Comparison of ENCODE assay signal across 1 cellular context in the genomic region with DNA sequence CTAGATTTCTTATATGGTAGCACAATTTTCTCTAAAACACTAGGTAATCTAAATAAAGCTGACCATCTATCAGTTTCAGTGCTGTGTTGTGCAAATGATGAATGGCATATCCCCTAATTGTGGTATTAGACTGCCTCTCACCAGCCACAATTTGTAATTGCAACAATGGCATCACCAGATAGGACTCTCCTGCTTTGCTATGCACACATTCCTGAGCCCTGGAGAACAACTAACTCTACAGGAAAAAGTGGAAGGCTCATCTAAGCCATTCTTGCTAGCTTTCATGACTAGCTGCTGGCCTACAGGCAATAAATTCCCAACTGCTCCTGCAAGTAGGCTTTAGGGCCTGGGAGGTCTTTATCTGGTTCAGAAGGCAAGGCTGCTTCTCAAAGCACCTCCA.
TF ChIP-seq lines count a peak whose summit lies in the region.

No MANE protein-coding gene starts in this region.

TF ChIP-seq in GM12878, 131 proteins besides CTCF, POLR2A, EP300 and RAD21 (continued from another document):
- no peak for TF ChIP-seq NFXL1 (IDR thresholded peaks at IDR 0.05; ENCODE audit: borderline replicate concordance)
- no peak for TF ChIP-seq POLR2AphosphoS2 (IDR thresholded peaks at IDR 0.05; ENCODE audit: low read depth, low read length)
- TF ChIP-seq BMI1 (IDR thresholded peaks at IDR 0.05; ENCODE audit: borderline replicate concordance) = no peak
- TF ChIP-seq CBX5 (IDR thresholded peaks at IDR 0.05; ENCODE audit: low read depth) = no peak
- TF ChIP-seq LARP7 (IDR thresholded peaks at IDR 0.05) = no peak
- TF ChIP-seq, protein P1, sequence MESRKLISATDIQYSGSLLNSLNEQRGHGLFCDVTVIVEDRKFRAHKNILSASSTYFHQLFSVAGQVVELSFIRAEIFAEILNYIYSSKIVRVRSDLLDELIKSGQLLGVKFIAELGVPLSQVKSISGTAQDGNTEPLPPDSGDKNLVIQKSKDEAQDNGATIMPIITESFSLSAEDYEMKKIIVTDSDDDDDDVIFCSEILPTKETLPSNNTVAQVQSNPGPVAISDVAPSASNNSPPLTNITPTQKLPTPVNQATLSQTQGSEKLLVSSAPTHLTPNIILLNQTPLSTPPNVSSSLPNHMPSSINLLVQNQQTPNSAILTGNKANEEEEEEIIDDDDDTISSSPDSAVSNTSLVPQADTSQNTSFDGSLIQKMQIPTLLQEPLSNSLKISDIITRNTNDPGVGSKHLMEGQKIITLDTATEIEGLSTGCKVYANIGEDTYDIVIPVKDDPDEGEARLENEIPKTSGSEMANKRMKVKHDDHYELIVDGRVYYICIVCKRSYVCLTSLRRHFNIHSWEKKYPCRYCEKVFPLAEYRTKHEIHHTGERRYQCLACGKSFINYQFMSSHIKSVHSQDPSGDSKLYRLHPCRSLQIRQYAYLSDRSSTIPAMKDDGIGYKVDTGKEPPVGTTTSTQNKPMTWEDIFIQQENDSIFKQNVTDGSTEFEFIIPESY (IDR thresholded peaks at IDR 0.05) = no peak
- TF ChIP-seq GATAD2B (conservative IDR thresholded peaks at IDR 0.05; ENCODE audit: low read depth) = no peak
- TF ChIP-seq, protein P2, sequence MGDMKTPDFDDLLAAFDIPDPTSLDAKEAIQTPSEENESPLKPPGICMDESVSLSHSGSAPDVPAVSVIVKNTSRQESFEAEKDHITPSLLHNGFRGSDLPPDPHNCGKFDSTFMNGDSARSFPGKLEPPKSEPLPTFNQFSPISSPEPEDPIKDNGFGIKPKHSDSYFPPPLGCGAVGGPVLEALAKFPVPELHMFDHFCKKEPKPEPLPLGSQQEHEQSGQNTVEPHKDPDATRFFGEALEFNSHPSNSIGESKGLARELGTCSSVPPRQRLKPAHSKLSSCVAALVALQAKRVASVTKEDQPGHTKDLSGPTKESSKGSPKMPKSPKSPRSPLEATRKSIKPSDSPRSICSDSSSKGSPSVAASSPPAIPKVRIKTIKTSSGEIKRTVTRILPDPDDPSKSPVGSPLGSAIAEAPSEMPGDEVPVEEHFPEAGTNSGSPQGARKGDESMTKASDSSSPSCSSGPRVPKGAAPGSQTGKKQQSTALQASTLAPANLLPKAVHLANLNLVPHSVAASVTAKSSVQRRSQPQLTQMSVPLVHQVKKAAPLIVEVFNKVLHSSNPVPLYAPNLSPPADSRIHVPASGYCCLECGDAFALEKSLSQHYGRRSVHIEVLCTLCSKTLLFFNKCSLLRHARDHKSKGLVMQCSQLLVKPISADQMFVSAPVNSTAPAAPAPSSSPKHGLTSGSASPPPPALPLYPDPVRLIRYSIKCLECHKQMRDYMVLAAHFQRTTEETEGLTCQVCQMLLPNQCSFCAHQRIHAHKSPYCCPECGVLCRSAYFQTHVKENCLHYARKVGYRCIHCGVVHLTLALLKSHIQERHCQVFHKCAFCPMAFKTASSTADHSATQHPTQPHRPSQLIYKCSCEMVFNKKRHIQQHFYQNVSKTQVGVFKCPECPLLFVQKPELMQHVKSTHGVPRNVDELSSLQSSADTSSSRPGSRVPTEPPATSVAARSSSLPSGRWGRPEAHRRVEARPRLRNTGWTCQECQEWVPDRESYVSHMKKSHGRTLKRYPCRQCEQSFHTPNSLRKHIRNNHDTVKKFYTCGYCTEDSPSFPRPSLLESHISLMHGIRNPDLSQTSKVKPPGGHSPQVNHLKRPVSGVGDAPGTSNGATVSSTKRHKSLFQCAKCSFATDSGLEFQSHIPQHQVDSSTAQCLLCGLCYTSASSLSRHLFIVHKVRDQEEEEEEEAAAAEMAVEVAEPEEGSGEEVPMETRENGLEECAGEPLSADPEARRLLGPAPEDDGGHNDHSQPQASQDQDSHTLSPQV (IDR thresholded peaks at IDR 0.05) = no peak
- TF ChIP-seq ESRRA (IDR thresholded peaks at IDR 0.05; ENCODE audit: low read length) = no peak
- TF ChIP-seq, protein P3, sequence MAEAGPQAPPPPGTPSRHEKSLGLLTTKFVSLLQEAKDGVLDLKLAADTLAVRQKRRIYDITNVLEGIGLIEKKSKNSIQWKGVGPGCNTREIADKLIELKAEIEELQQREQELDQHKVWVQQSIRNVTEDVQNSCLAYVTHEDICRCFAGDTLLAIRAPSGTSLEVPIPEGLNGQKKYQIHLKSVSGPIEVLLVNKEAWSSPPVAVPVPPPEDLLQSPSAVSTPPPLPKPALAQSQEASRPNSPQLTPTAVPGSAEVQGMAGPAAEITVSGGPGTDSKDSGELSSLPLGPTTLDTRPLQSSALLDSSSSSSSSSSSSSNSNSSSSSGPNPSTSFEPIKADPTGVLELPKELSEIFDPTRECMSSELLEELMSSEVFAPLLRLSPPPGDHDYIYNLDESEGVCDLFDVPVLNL (IDR thresholded peaks at IDR 0.05; ENCODE audit: low read depth, low read length) = no peak
- no peak for TF ChIP-seq CREB1 (IDR thresholded peaks at IDR 0.05; ENCODE audit: low read depth)
- no peak for TF ChIP-seq ASH2L (IDR thresholded peaks at IDR 0.05; ENCODE audit: borderline replicate concordance, low read depth)
